In the genomic region with DNA sequence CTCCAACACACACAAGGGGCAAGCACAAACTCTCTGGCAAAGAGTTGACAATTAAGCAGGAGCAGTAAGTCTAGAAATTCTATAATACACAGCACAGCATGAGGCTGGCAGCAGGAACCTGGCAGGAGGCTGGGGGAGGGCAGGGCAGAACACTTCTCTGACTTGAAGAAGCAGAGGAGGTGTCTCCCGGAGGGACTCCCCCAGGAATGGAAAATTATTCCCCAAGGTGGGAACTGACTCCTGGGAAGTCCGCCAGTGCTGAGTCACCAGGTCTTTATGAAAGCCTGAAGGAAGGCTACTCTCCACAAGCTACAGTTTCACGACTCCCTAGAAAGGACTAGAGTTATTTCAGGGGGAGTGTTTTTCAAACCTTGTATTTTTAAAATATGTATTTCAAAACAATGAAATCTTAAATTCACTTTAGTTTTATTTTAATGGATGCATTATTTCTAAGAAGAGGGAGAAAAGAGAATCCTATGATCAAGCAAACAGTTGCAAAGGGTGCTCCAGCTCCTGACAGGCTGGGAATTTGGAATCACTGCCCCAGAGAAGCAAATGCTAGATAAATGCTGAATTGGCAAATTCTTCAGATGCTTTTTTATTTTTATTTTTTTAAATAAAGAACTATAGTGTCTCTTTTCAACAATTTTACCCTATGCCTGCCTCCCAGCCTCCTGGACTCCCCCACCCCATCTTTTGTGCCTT, we compare ENCODE assay signal across 1 cellular context.
A peak's percentile ranks its signal among the peaks of the same experiment; 100 is the strongest.
TF ChIP-seq lines count a peak whose summit lies in the region.

No MANE protein-coding gene starts in this region.

TF ChIP-seq in H1, 55 proteins besides CTCF, POLR2A, EP300 and RAD21:
- TF ChIP-seq SAP30 (IDR thresholded peaks at IDR 0.05; ENCODE audit: insufficient read depth, insufficient replicate concordance, low read length): no peak
- peak; percentile 93 for TF ChIP-seq MAFK (IDR thresholded peaks at IDR 0.05; ENCODE audit: low read depth, low read length)
- TF ChIP-seq BACH1 (IDR thresholded peaks at IDR 0.05; ENCODE audit: low read length): 0 out of 2 replicates have a peak, but pooled peaks have one; percentile 20
